2 cellular contexts compared by ENCODE assay signal in the genomic region with DNA sequence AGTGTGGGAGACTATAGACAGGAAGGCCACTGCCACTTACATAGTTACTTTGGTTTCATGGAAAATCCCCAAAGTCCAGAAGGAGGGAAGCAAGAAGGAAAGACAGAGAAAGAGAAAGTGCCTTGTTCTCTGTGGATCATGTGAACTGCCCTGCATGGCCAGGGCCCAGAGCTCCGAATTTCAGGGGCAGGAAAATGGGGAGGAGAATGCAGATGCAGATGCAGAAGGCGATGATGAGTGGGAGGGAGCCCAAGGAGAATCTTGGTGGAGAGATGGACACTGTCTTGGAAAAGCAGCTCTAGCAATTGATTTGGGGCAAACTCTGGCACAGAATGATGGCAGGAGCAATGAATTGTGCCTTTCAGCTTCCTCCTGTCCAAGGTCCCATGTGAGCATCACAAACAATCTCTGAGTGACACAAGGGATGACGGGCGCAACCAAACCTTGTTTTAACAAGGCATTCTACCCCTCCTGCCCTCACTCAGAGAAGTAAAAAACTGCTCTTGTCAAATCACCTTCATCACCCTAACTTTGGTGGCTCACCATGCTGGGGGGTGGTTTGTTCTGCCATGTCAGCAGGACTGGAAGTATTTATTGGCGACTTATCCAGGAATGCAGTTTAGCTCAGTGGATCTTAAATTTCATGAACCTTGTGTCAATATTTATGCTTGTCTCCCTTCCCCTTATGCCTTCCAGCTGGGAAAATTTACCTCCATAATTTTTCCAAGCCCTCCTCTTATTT.
A peak's percentile ranks its signal among the peaks of the same experiment; 100 is the strongest.
TF ChIP-seq lines count a peak whose summit lies in the region.

No MANE protein-coding gene starts in this region.

TF ChIP-seq in IMR-90, 13 proteins besides CTCF, POLR2A, EP300 and RAD21:
- TF ChIP-seq ELK1 (IDR thresholded peaks at IDR 0.05; ENCODE audit: borderline replicate concordance, low read depth, low read length): no peak
- TF ChIP-seq CHD1 (IDR thresholded peaks at IDR 0.05; ENCODE audit: low read depth, low read length): no peak
- no peak for TF ChIP-seq RCOR1 (IDR thresholded peaks at IDR 0.05; ENCODE audit: insufficient replicate concordance, low read length)
- no peak for TF ChIP-seq FOS (IDR thresholded peaks at IDR 0.05; ENCODE audit: low read depth, low read length)
- TF ChIP-seq MAFK (IDR thresholded peaks at IDR 0.05; ENCODE audit: low read depth, low read length): peak; percentile 30; the same call in 1 of the 2 replicates

TF ChIP-seq in SK-N-SH treated with all-trans-retinoic acid at 6 μM for 48 hours, 23 proteins besides CTCF, POLR2A, EP300 and RAD21:
- TF ChIP-seq BACH2 (CRISPR knock-in tag; IDR thresholded peaks at IDR 0.05; ENCODE audit: borderline replicate concordance) (no peak), ESRRG (CRISPR knock-in tag; IDR thresholded peaks at IDR 0.05) (no peak), TCF4 (CRISPR knock-in tag; IDR thresholded peaks at IDR 0.05; ENCODE audit: borderline replicate concordance) (no peak), CREB5 (CRISPR knock-in tag; IDR thresholded peaks at IDR 0.05; ENCODE audit: low read depth) (no peak)
TF ChIP-seq in SK-N-SH treated with all-trans-retinoic acid at 6 μM for 48 hours: peak in this region for 0.
